8 cellular contexts compared by ENCODE assay signal in the genomic region with DNA sequence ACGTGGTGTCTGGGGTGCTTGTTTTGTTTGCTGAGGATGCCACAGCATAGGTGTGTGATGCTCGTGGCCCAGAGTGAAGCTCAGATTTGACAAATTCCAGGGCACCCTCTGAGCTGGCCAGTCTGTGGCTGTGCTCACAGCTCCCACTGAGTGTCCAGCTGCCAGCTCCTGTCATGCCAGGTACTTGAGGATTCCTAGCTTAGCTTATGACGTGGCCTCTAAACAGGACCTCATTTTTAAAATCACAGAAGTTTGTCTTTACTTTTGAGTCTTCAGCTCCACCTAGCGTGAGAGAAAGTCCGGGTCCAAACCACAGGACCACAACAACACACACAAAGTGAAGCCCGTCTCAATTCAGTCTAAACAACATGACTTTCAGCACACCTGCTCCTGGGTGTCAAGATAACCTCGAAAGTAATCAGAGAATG.
DNase-seq lines count a peak whose midpoint lies in the region; ATAC-seq lines count a peak whose summit lies in the region.

No MANE protein-coding gene starts in this region.

- peak; percentile 58 for ATAC-seq in HG03442 (IDR thresholded peaks at IDR 0.05; ENCODE audit: unreplicated experiment)

- DNase-seq in NCI-H2107 treated with DMSO at 0.1 percent for 48 hours (lab: John Stamatoyannopoulos, UW; ENCODE audit: unreplicated experiment): peak; percentile 26
- no peak for DNase-seq in NCI-H2107 (lab: John Stamatoyannopoulos, UW)
- DNase-seq in cerebellum (ENCODE audit: low spot score): peak; percentile 17
- peak; percentile 36 for DNase-seq in superior temporal gyrus (ENCODE audit: extremely low spot score)
- no peak for DNase-seq in amniotic stem cell (lab: John Stamatoyannopoulos, UW)
- no peak for DNase-seq in activated CD4-positive, alpha-beta T cell treated with anti-CD3 and anti-CD28 coated beads, Interleukin-2, amount 50 U/mL, for 48 hours
- no peak for DNase-seq in cortex of kidney (lab: John Stamatoyannopoulos, UW)

Comparison
In these comparisons a context has a peak if more than half of its experiments do, and no peak if none do; other contexts are left out.
1. DNase-seq: peak in NCI-H2107 treated with DMSO at 0.1 percent for 48 hours (single experiment), cerebellum (single experiment) and superior temporal gyrus (single experiment); none in NCI-H2107 (single experiment), amniotic stem cell (single experiment), activated CD4-positive, alpha-beta T cell treated with anti-CD3 and anti-CD28 coated beads, Interleukin-2, amount 50 U/mL, for 48 hours (0 of 2) and cortex of kidney (single experiment).